ENCODE assay signal across 16 cellular contexts in genomic region chr1:172360960-172361359, GRCh38. TPM values are rescaled to one million over a fixed set of nuclear protein-coding genes. Genes with fewer than 3 reads are reported as not detected.
A peak's percentile ranks its signal among the peaks of the same experiment; 100 is the strongest.
DNase-seq lines count a peak whose midpoint lies in the region; ATAC-seq and TF ChIP-seq lines count a peak whose summit lies in the region.
"Had no signal": no experiment of that assay in that cellular context is flagged by ENCODE, and none has a peak within 500 bp of the region (broad histone marks: within the 10 kb centered on the region; RNA-seq: fewer than 3 reads in every experiment).

No MANE protein-coding gene starts in this region.

- TF ChIP-seq CTCF in natural killer cell (IDR thresholded peaks at IDR 0.05), result no peak

- no peak for ATAC-seq in activated CD4-positive, alpha-beta T cell treated with anti-CD3 and anti-CD28 coated beads for 36 hours
- no peak for ATAC-seq in T-helper 17 cell
- ATAC-seq in memory B cell (ENCODE audit: low read depth), result peak; percentile 67
- no peak for ATAC-seq in natural killer cell
- ATAC-seq in GM21528 (IDR thresholded peaks at IDR 0.05; ENCODE audit: low FRiP score, unreplicated experiment), result no peak
- ATAC-seq in HG03097 (IDR thresholded peaks at IDR 0.05; ENCODE audit: low FRiP score, unreplicated experiment), result no peak
- ATAC-seq: activated T-cell treated with anti-CD3 and anti-CD28 coated beads, Interleukin-2, amount 50 U/mL, for 4 hours; heart right ventricle; Right ventricle myocardium inferior had no signal

- H3K9me3 ChIP-seq in T-helper 17 cell (ENCODE audit: control insufficient read depth, low read length, poor library complexity, severe bottlenecking), result no peaks in the 10 kb centered on the region

- H3K4me3 Mint-ChIP-seq in activated CD4-positive, alpha-beta T cell treated with anti-CD3 and anti-CD28 coated beads, Interleukin-2, amount 10 ng/mL, durations not matched to agents 24 days and 14 days, result no peak overlapping the region
- H3K4me3 Mint-ChIP-seq in activated CD4-positive, alpha-beta T cell treated with anti-CD3 and anti-CD28 coated beads for 36 hours, result no peak overlapping the region
- no peak overlapping the region for H3K4me3 Mint-ChIP-seq in T-helper 17 cell
- peak overlapping the region; percentile 51 for H3K4me3 Mint-ChIP-seq in memory B cell
- H3K4me3 Mint-ChIP-seq in natural killer cell, result no peak overlapping the region
- H3K4me3 Mint-ChIP-seq: activated T-cell treated with anti-CD3 and anti-CD28 coated beads, Interleukin-2, amount 50 U/mL, for 4 hours had no signal

- H3K4me1 Mint-ChIP-seq in activated CD4-positive, alpha-beta T cell treated with anti-CD3 and anti-CD28 coated beads, Interleukin-2, amount 10 ng/mL, durations not matched to agents 24 days and 14 days, result peaks cover 30% of the 10 kb centered on the region
- H3K4me1 Mint-ChIP-seq in activated CD4-positive, alpha-beta T cell treated with anti-CD3 and anti-CD28 coated beads for 36 hours, result peaks cover 43% of the 10 kb centered on the region
- H3K4me1 Mint-ChIP-seq in T-helper 17 cell, result peaks cover 26% of the 10 kb centered on the region
- peaks cover 35% of the 10 kb centered on the region for H3K4me1 Mint-ChIP-seq in memory B cell
- peaks cover 36 to 37% of the 10 kb centered on the region in 2 donors for H3K4me1 Mint-ChIP-seq in natural killer cell

- CTCF ChIA-PET in activated CD4-positive, alpha-beta T cell treated with anti-CD3 and anti-CD28 coated beads for 36 hours (lab: Charles Lee), result interaction anchor here (0.7 to 4.2 kb wide), 5 partner anchors 13 to 313 kb away, joined by 3 to 45 read pairs (median 4); no protein-coding TSS in a partner anchor

- H3K36me3 Mint-ChIP-seq in activated CD4-positive, alpha-beta T cell treated with anti-CD3 and anti-CD28 coated beads, Interleukin-2, amount 10 ng/mL, durations not matched to agents 24 days and 14 days (ENCODE audit: low read depth), result peaks cover 2% of the 10 kb centered on the region
- no peaks in the 10 kb centered on the region for H3K36me3 Mint-ChIP-seq in activated CD4-positive, alpha-beta T cell treated with anti-CD3 and anti-CD28 coated beads for 36 hours (ENCODE audit: low read depth)
- no peaks in the 10 kb centered on the region for H3K36me3 Mint-ChIP-seq in T-helper 17 cell (ENCODE audit: low read depth)
- no peaks in the 10 kb centered on the region for H3K36me3 Mint-ChIP-seq in memory B cell
- no peaks in the 10 kb centered on the region for H3K36me3 Mint-ChIP-seq in natural killer cell

- H3K27ac Mint-ChIP-seq in activated CD4-positive, alpha-beta T cell treated with anti-CD3 and anti-CD28 coated beads, Interleukin-2, amount 10 ng/mL, durations not matched to agents 24 days and 14 days, result no peak overlapping the region
- H3K27ac Mint-ChIP-seq in activated CD4-positive, alpha-beta T cell treated with anti-CD3 and anti-CD28 coated beads for 36 hours, result no peak overlapping the region
- H3K27ac Mint-ChIP-seq in T-helper 17 cell (peak overlapping the region; percentile 49), memory B cell (no peak overlapping the region), natural killer cell (no peak overlapping the region)

- H3K27me3 Mint-ChIP-seq in activated CD4-positive, alpha-beta T cell treated with anti-CD3 and anti-CD28 coated beads, Interleukin-2, amount 10 ng/mL, durations not matched to agents 24 days and 14 days, result no peaks in the 10 kb centered on the region
- no peaks in the 10 kb centered on the region for H3K27me3 Mint-ChIP-seq in activated CD4-positive, alpha-beta T cell treated with anti-CD3 and anti-CD28 coated beads for 36 hours
- H3K27me3 Mint-ChIP-seq in T-helper 17 cell (no peaks in the 10 kb centered on the region), memory B cell (no peaks in the 10 kb centered on the region), natural killer cell (ENCODE audit: low read depth in 2 of 2) (no peaks in the 10 kb centered on the region)

- H3K9me3 Mint-ChIP-seq in activated CD4-positive, alpha-beta T cell treated with anti-CD3 and anti-CD28 coated beads, Interleukin-2, amount 10 ng/mL, durations not matched to agents 24 days and 14 days, result no peaks in the 10 kb centered on the region
- no peaks in the 10 kb centered on the region for H3K9me3 Mint-ChIP-seq in activated CD4-positive, alpha-beta T cell treated with anti-CD3 and anti-CD28 coated beads for 36 hours (ENCODE audit: low read depth)
- peaks cover 2% of the 10 kb centered on the region for H3K9me3 Mint-ChIP-seq in memory B cell
- H3K9me3 Mint-ChIP-seq in natural killer cell, result no peaks in the 10 kb centered on the region
- H3K9me3 Mint-ChIP-seq: activated T-cell treated with anti-CD3 and anti-CD28 coated beads, Interleukin-2, amount 50 U/mL, for 4 hours had no signal

- POLR2A ChIA-PET in activated CD4-positive, alpha-beta T cell treated with anti-CD3 and anti-CD28 coated beads for 36 hours (lab: Charles Lee), result no interaction called here

- DNase-seq in activated CD4-positive, alpha-beta T cell treated with anti-CD3 and anti-CD28 coated beads, Interleukin-2, amount 10 ng/mL, durations not matched to agents 24 days and 14 days, result peak; percentile 30
- no peak for DNase-seq in activated CD4-positive, alpha-beta T cell treated with anti-CD3 and anti-CD28 coated beads for 36 hours
- DNase-seq in T-helper 17 cell (no peak), memory B cell (ENCODE audit: low spot score in 2 of 2) (peak in 1 of 2 donors; percentile 36), middle frontal gyrus (ENCODE audit: extremely low spot score, low spot score) (no peak), natural killer cell (no peak)
- DNase-seq: activated T-cell treated with anti-CD3 and anti-CD28 coated beads, Interleukin-2, amount 50 U/mL, for 4 hours; aorta; DND-41; heart right ventricle; midbrain; NCI-H2171 treated with DMSO at 0.1 percent for 48 hours had no signal

- intact Hi-C loops in activated CD4-positive, alpha-beta T cell treated with anti-CD3 and anti-CD28 coated beads, Interleukin-2, amount 10 ng/mL, durations not matched to agents 24 days and 14 days (cut with micrococcal nuclease), result no loop called here
- intact Hi-C loops in activated CD4-positive, alpha-beta T cell treated with anti-CD3 and anti-CD28 coated beads for 36 hours (cut with DNase I, micrococcal nuclease), result no loop called here
- intact Hi-C loops in natural killer cell (cut with micrococcal nuclease), result no loop called here

RNA-seq across cellular contexts. Expression of gene C1orf105, which starts 59.5 kb away (rescaled TPM):
- not detected in 2 replicates for total RNA-seq in activated CD4-positive, alpha-beta T cell treated with anti-CD3 and anti-CD28 coated beads, Interleukin-2, amount 10 ng/mL, durations not matched to agents 24 days and 14 days
- total RNA-seq in activated CD4-positive, alpha-beta T cell treated with anti-CD3 and anti-CD28 coated beads for 36 hours, result not detected
- total RNA-seq in T-helper 17 cell (not detected), natural killer cell (not detected)
- total RNA-seq: A673; activated T-cell treated with anti-CD3 and anti-CD28 coated beads, Interleukin-2, amount 50 U/mL, for 4 hours; aorta had no signal
